11 cellular contexts compared by ENCODE assay signal in genomic region chr20:63943007-63943807, GRCh38. TPM values are rescaled to one million over a fixed set of nuclear protein-coding genes. Genes with fewer than 3 reads are reported as not detected.
A peak's percentile ranks its signal among the peaks of the same experiment; 100 is the strongest.
DNase-seq lines count a peak whose midpoint lies in the region; ATAC-seq and TF ChIP-seq lines count a peak whose summit lies in the region.
"Had no signal": no experiment of that assay in that cellular context is flagged by ENCODE, and none has a peak within 500 bp of the region (broad histone marks: within the 10 kb centered on the region; RNA-seq: fewer than 3 reads in every experiment).

No MANE protein-coding gene starts in this region.

- H3K4me1 ChIP-seq in gastroesophageal sphincter = peaks cover 0 to 50% (median 12%) of the 10 kb centered on the region in 3 donors
- peaks cover 36% of the 10 kb centered on the region for H3K4me1 ChIP-seq in psoas muscle
- no peaks in the 10 kb centered on the region for H3K4me1 ChIP-seq in SJCRH30

- H3K4me3 ChIP-seq in gastroesophageal sphincter (no peak overlapping the region), psoas muscle (no peak overlapping the region), SJCRH30 (no peak overlapping the region)

- H3K27ac ChIP-seq in gastroesophageal sphincter (peak overlapping the region in 3 of 4 donors; percentile 65 to 75 (median 75)), psoas muscle (peak overlapping the region; percentile 69), SJCRH30 (no peak overlapping the region)

- WGBS in gastroesophageal sphincter (ENCODE audit: low coverage in 1 of 2), 2 donors = no CpG with 5 or more reads among the region's 19 CpGs
- 57 to 65% (median 60%) methylated on average over 16 to 19 of the region's 19 CpGs for whole genome bisulfite sequencing in psoas muscle, 3 donors

- no peak for TF ChIP-seq EP300 in gastroesophageal sphincter (IDR thresholded peaks at IDR 0.05)

- peak; percentile 69 for DNase-seq in D341Med (ENCODE audit: low spot score)
- peak; percentile 44 for DNase-seq in NCI-H1694 (lab: John Stamatoyannopoulos, UW)
- DNase-seq in psoas muscle = peak; percentile 17 to 59
- no peak for DNase-seq in SJCRH30
- DNase-seq in activated effector memory CD4-positive, alpha-beta T cell treated with anti-CD3 and anti-CD28 coated beads, Interleukin-2, amount 50 U/mL, for 16 hours = no peak
- DNase-seq: activated naive CD4-positive, alpha-beta T cell treated with Interleukin-2 at 50 U/mL for 16 hours; NCI-H187; NCI-H774 had no signal

- H3K27me3 ChIP-seq in gastroesophageal sphincter (no peaks in the 10 kb centered on the region), psoas muscle (ENCODE audit: insufficient read depth in 3 of 3, low read length in 2 of 3) (no peaks in the 10 kb centered on the region), SJCRH30 (no peaks in the 10 kb centered on the region)

- TF ChIP-seq CTCF in gastroesophageal sphincter (IDR thresholded peaks at IDR 0.05) = no peak
- no peak for TF ChIP-seq CTCF in psoas muscle (IDR thresholded peaks at IDR 0.05)

- intact Hi-C loops in psoas muscle (cut with DNase I) = no loop called here

- H3K9me3 ChIP-seq in gastroesophageal sphincter = no peaks in the 10 kb centered on the region
- H3K9me3 ChIP-seq in psoas muscle = no peaks in the 10 kb centered on the region
- peaks cover 4% of the 10 kb centered on the region for H3K9me3 ChIP-seq in SJCRH30 (replicated peaks)

- H3K36me3 ChIP-seq in gastroesophageal sphincter (peaks cover 0 to 75% of the 10 kb centered on the region in 2 donors), psoas muscle (ENCODE audit: insufficient read depth in 1 of 2, low read depth in 1 of 2) (peaks cover 5 to 71% of the 10 kb centered on the region in 2 donors), SJCRH30 (peaks cover 62% of the 10 kb centered on the region)

- TF ChIP-seq POLR2A in gastroesophageal sphincter (IDR thresholded peaks at IDR 0.05) = no peak

- ATAC-seq in gastroesophageal sphincter = no peak
- ATAC-seq in psoas muscle = no peak
- no peak for ATAC-seq in HG02884 (IDR thresholded peaks at IDR 0.05; ENCODE audit: unreplicated experiment)
- ATAC-seq in GM19351 (IDR thresholded peaks at IDR 0.05; ENCODE audit: unreplicated experiment) = no peak

RNA-seq across cellular contexts. Expression of gene UCKL1, which starts 13.0 kb away (rescaled TPM):
- 10 to 100 TPM; 19.8 to 27.7 (median 22.6) TPM for total RNA-seq in gastroesophageal sphincter
- total RNA-seq in psoas muscle = 10 to 100 TPM; 23.2 to 37.0 (median 35.5) TPM
- 10 to 100 TPM; 22.9 to 42.4 (median 40.5) TPM for polyA plus RNA-seq in psoas muscle
- total RNA-seq in SJCRH30 (2014; rRNA removed; shearing (Covaris generic)) = 27.1 and 35.0 TPM in 2 replicates

RNA-seq across cellular contexts. Expression of gene ZNF512B, which starts 26.5 kb away (rescaled TPM):
- total RNA-seq in gastroesophageal sphincter (10 to 100 TPM in 2 of 4 donors, 1 to 10 TPM in 2; 9.0 to 13.8 (median 10.0) TPM), psoas muscle (10 to 100 TPM in 3 of 4 donors, 1 to 10 TPM in 1; 10.0 to 14.4 (median 12.4) TPM)
- polyA plus RNA-seq in psoas muscle = 1 to 10 TPM; 3.3 to 9.1 (median 5.6) TPM
- 19.1 and 19.6 TPM in 2 replicates for total RNA-seq in SJCRH30 (2014; rRNA removed; shearing (Covaris generic))

RNA-seq across cellular contexts. Expression of gene SAMD10, which starts 36.2 kb away (rescaled TPM):
- total RNA-seq in gastroesophageal sphincter (1 to 10 TPM in 2 of 4 donors, under 1 TPM in 2; 0.62 to 4.6 (median 1.9) TPM), psoas muscle (under 1 TPM; 0.32 to 0.84 (median 0.55) TPM)
- polyA plus RNA-seq in psoas muscle = 1 to 10 TPM in 1 of 3 donors, under 1 TPM in 2; 0.44 to 5.5 (median 0.92) TPM
- 0.08 TPM in 1 of 2 replicates, not detected in the other for total RNA-seq in SJCRH30 (2014; rRNA removed; shearing (Covaris generic))

RNA-seq across cellular contexts. Expression of gene PRPF6, which starts 37.7 kb away (rescaled TPM):
- total RNA-seq in gastroesophageal sphincter = 10 to 100 TPM; 53.7 to 73.0 (median 67.6) TPM
- 10 to 100 TPM; 51.0 to 63.1 (median 59.8) TPM for total RNA-seq in psoas muscle
- 10 to 100 TPM; 38.8 to 75.4 (median 52.5) TPM for polyA plus RNA-seq in psoas muscle
- total RNA-seq in SJCRH30 (2014; rRNA removed; shearing (Covaris generic)) = 70.1 and 71.9 TPM in 2 replicates

RNA-seq across cellular contexts. Expression of gene DNAJC5, which starts 48.3 kb away (rescaled TPM):
- 10 to 100 TPM; 44.7 to 70.6 (median 47.6) TPM for total RNA-seq in gastroesophageal sphincter
- 10 to 100 TPM; 20.4 to 27.3 (median 23.3) TPM for total RNA-seq in psoas muscle
- polyA plus RNA-seq in psoas muscle = 10 to 100 TPM; 13.1 to 33.6 (median 19.7) TPM
- total RNA-seq in SJCRH30 (2014; rRNA removed; shearing (Covaris generic)) = 79.6 and 81.1 TPM in 2 replicates

Comparison
In these comparisons a context has a peak if more than half of its experiments do, and no peak if none do; other contexts are left out.
1. DNase-seq: peak in D341Med (single experiment), NCI-H1694 (single experiment) and psoas muscle (2 of 2); none in SJCRH30 (0 of 2) and activated effector memory CD4-positive, alpha-beta T cell treated with anti-CD3 and anti-CD28 coated beads, Interleukin-2, amount 50 U/mL, for 16 hours (single experiment).